ENCODE assay signal across 19 cellular contexts in the genomic region with DNA sequence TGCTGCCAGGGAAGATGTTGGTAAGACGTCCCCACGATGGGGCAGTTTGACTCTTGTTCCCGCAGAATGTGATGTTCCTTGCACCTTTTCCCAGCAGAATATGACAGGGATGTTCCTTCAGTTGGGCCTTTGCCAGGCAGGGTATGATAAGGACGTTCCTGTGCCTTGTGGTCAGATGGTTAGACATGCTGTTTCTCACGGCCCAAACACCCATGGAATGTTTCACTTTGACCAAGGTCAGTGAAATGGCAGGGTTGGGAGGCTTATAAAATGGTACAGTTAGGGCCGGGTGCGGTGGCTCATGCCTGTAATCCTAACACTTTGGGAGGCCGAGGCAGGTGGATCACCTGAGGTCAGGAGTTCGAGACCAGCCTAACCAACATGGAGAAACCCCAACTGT. TPM values are rescaled to one million over a fixed set of nuclear protein-coding genes. Genes with fewer than 3 reads are reported as not detected.
DNase-seq lines count a peak whose midpoint lies in the region; ATAC-seq, FAIRE-seq and TF ChIP-seq lines count a peak whose summit lies in the region.
"Had no signal": no experiment of that assay in that cellular context is flagged by ENCODE, and none has a peak within 500 bp of the region (broad histone marks: within the 10 kb centered on the region; RNA-seq: fewer than 3 reads in every experiment).

No MANE protein-coding gene starts in this region.

- WGBS in HepG2 (ENCODE audit: low lambda C conversion rate), result 19% methylated on average over 9 of the region's 9 CpGs
- 66% methylated on average over 6 of the region's 9 CpGs for WGBS in right lobe of liver (ENCODE audit: insufficient coverage, low coverage, low lambda C conversion rate, missing lambda C conversion rate)

- H3K27ac ChIP-seq in HepG2 (ENCODE audit: extremely low read length, insufficient read depth, low read length) (no peak overlapping the region), right lobe of liver (no peak overlapping the region)
- H3K27ac ChIP-seq: heart right ventricle had no signal

- H2AFZ ChIP-seq in HepG2 (ENCODE audit: low read length), result no peak overlapping the region

- H3K36me3 ChIP-seq in HepG2 (replicated peaks in 1 of 2; ENCODE audit: control insufficient read depth in 1 of 2, insufficient read depth in 2 of 2, low read length in 2 of 2), result no peaks in the 10 kb centered on the region
- H3K36me3 ChIP-seq in right lobe of liver, result no peaks in the 10 kb centered on the region
- H3K36me3 ChIP-seq: heart right ventricle had no signal

- no TSS peak for BruUV-seq in HepG2 (replicated peaks; lab: Mats Ljungman, UMichigan)

- POLR2A ChIA-PET in HepG2 (lab: Yijun Ruan, JAX), result no interaction called here

- no peaks in the 10 kb centered on the region for H3K27me3 ChIP-seq in HepG2 (ENCODE audit: control insufficient read depth in 1 of 2, insufficient read depth in 2 of 2, low read length in 2 of 2)
- H3K27me3 ChIP-seq in right lobe of liver, result no peaks in the 10 kb centered on the region

- H3K36me3 Mint-ChIP-seq in T-helper 17 cell (ENCODE audit: low read depth), result no peaks in the 10 kb centered on the region
- H3K36me3 Mint-ChIP-seq: CD8-positive, alpha-beta T cell; stimulated activated naive B cell treated with anti-CD40 and anti-IgM and Interleukin-4, amounts not matched to agents 10 μg/mL and 1 μg/mL and 100 μg/mL, for 72 hours; type B pancreatic cell had no signal

- no peak overlapping the region for H3K4me3 Mint-ChIP-seq in T-helper 17 cell
- H3K4me3 Mint-ChIP-seq: activated T-cell treated with anti-CD3 and anti-CD28 coated beads, Interleukin-2, amount 50 U/mL, for 24 hours; CD8-positive, alpha-beta T cell; neural crest cell; stimulated activated naive B cell treated with anti-CD40 and anti-IgM and Interleukin-4, amounts not matched to agents 10 μg/mL and 1 μg/mL and 100 μg/mL, for 72 hours; type B pancreatic cell had no signal

- TF ChIP-seq RAD21 in HepG2 (CRISPR knock-in tag; IDR thresholded peaks at IDR 0.05), result no peak

- H4K20me1 ChIP-seq in HepG2 (ENCODE audit: insufficient read depth, low read length), result no peaks in the 10 kb centered on the region

- ATAC-seq in HepG2 (no peak; the same call in 2 of the 3 replicates), right lobe of liver (no peak), GM19463 (IDR thresholded peaks at IDR 0.05; ENCODE audit: unreplicated experiment) (no peak), HG03108 (IDR thresholded peaks at IDR 0.05; ENCODE audit: unreplicated experiment) (no peak), T-helper 17 cell (no peak)
- ATAC-seq: CD8-positive, alpha-beta T cell; stimulated activated naive B cell treated with anti-CD40 and anti-IgM and Interleukin-4, amounts not matched to agents 10 μg/mL and 1 μg/mL and 100 μg/mL, for 72 hours had no signal

- no peak for TF ChIP-seq CTCF in HepG2 (CRISPR knock-in tag; IDR thresholded peaks at IDR 0.05)
- no peak for TF ChIP-seq CTCF in right lobe of liver (IDR thresholded peaks at IDR 0.05)
- no peak for TF ChIP-seq CTCF in fibroblast of the aortic adventitia (IDR thresholded peaks at IDR 0.05; ENCODE audit: insufficient read depth, low read length)

- no peak for FAIRE-seq in HepG2 (lab: Jason Lieb, UNC)
- FAIRE-seq: kidney had no signal

- in situ Hi-C loops in HepG2 (cut with HindIII; ENCODE audit: extremely low pct_ligation_motif_present, low pct_unique_long_range_greater_than_20kb), result no loop called here

- H3K9ac ChIP-seq in HepG2 (ENCODE audit: insufficient read depth, low read depth, low read length), result no peak overlapping the region

- H3K27me3 Mint-ChIP-seq in T-helper 17 cell, result peaks cover 26% of the 10 kb centered on the region

- H3K4me1 Mint-ChIP-seq in T-helper 17 cell, result no peaks in the 10 kb centered on the region
- H3K4me1 Mint-ChIP-seq: stimulated activated naive B cell treated with anti-CD40 and anti-IgM and Interleukin-4, amounts not matched to agents 10 μg/mL and 1 μg/mL and 100 μg/mL, for 72 hours had no signal

- H3K4me2 ChIP-seq in HepG2 (ENCODE audit: low read depth, low read length), result no peak overlapping the region

- H3K79me2 ChIP-seq in HepG2 (ENCODE audit: insufficient read depth, low read length), result no peaks in the 10 kb centered on the region

- H3K4me1 ChIP-seq in HepG2 (ENCODE audit: insufficient read depth, low read length) (peaks cover 28% of the 10 kb centered on the region), right lobe of liver (no peaks in the 10 kb centered on the region)

- DNase-seq in HepG2 (ENCODE audit: low spot score), result peak; percentile 47
- DNase-seq in right lobe of liver, result no peak
- DNase-seq in RPMI7951 (ENCODE audit: low read depth), result peak; percentile 94
- DNase-seq in fibroblast of the aortic adventitia (ENCODE audit: low read depth), result peak; percentile 22
- DNase-seq in stimulated activated CD4-positive, alpha-beta T cell treated with anti-CD3 and anti-CD28 coated beads, Interleukin-2, amount 100 ng/mL, for 48 hours, result no peak
- no peak for DNase-seq in T-helper 17 cell
- DNase-seq: activated CD4-positive, alpha-beta T cell treated with anti-CD3 and anti-CD28 coated beads, Interleukin-2, amount 50 U/mL, for 48 hours; activated naive CD4-positive, alpha-beta T cell treated with anti-CD3 and anti-CD28 coated beads, Interleukin-2, amount 50 U/mL, for 16 hours; activated T-cell treated with anti-CD3 and anti-CD28 coated beads, Interleukin-2, amount 50 U/mL, for 24 hours; CD8-positive, alpha-beta T cell; heart right ventricle; KG1; kidney; NCI-H1105; stimulated activated naive B cell treated with anti-CD40 and anti-IgM and Interleukin-4, amounts not matched to agents 10 μg/mL and 1 μg/mL and 100 μg/mL, for 72 hours had no signal

- no peak for TF ChIP-seq EP300 in HepG2 (IDR thresholded peaks at IDR 0.05; ENCODE audit: low read depth in 2 of 2, low read length in 2 of 2)
- TF ChIP-seq EP300 in HepG2 (CRISPR knock-in tag; IDR thresholded peaks at IDR 0.05; ENCODE audit: borderline replicate concordance), result no peak

- no peak overlapping the region for H3K27ac Mint-ChIP-seq in T-helper 17 cell
- H3K27ac Mint-ChIP-seq: activated T-cell treated with anti-CD3 and anti-CD28 coated beads, Interleukin-2, amount 50 U/mL, for 24 hours; CD8-positive, alpha-beta T cell; stimulated activated naive B cell treated with anti-CD40 and anti-IgM and Interleukin-4, amounts not matched to agents 10 μg/mL and 1 μg/mL and 100 μg/mL, for 72 hours; type B pancreatic cell had no signal

- TF ChIP-seq POLR2A in HepG2 (IDR thresholded peaks at IDR 0.05; ENCODE audit: insufficient read depth in 1 of 2, low read depth in 2 of 2, low read length in 2 of 2) (no peak), right lobe of liver (IDR thresholded peaks at IDR 0.05) (no peak)

- no peak overlapping the region for H3K4me3 ChIP-seq in HepG2 (replicated peaks in 1 of 3; ENCODE audit: insufficient read depth in 1 of 3, low read depth in 2 of 3, low read length in 3 of 3)
- no peak overlapping the region for H3K4me3 ChIP-seq in right lobe of liver
- H3K4me3 ChIP-seq in fibroblast of the aortic adventitia (ENCODE audit: low read depth, low read length), result no peak overlapping the region
- H3K4me3 ChIP-seq: heart right ventricle had no signal

- H3K9me3 ChIP-seq in HepG2 (ENCODE audit: low read length) (no peaks in the 10 kb centered on the region), right lobe of liver (no peaks in the 10 kb centered on the region), T-helper 17 cell (ENCODE audit: control insufficient read depth, low read length, poor library complexity, severe bottlenecking) (no peaks in the 10 kb centered on the region)
- H3K9me3 ChIP-seq: heart right ventricle had no signal

- CTCF ChIA-PET in HepG2 (lab: Yijun Ruan, JAX; ENCODE audit: low intra/inter-chr PET ratio, low total read pairs), result no interaction called here

- intact Hi-C loops in HepG2 (cut with micrococcal nuclease; ENCODE audit: unreplicated experiment), result no loop called here
- intact Hi-C loops in right lobe of liver (cut with DNase I), result no loop called here

RNA-seq across cellular contexts. Expression of a gene that starts 40.3 kb away (rescaled TPM):
- total RNA-seq in HepG2 (2016; rRNA removed; fragmentation: Illumina TruSeq; extraction: Trizol), result 12.7 and 20.8 TPM in 2 replicates
- total RNA-seq in HepG2 (2016; cell fraction: cytosol; rRNA removed; fragmentation: Illumina TruSeq; extraction: Trizol; ENCODE audit: low read depth), result 3.1 and 4.2 TPM in 2 replicates
- 13.3 and 21.4 TPM in 2 replicates for total RNA-seq in HepG2 (2016; cell fraction: insoluble cytoplasmic fraction; rRNA removed; fragmentation: Illumina TruSeq; extraction: Trizol)
- total RNA-seq in HepG2 (2016; cell fraction: membrane; rRNA removed; fragmentation: Illumina TruSeq; extraction: Trizol), result 10.5 and 12.1 TPM in 2 replicates
- total RNA-seq in HepG2 (2016; cell fraction: nucleus; rRNA removed; fragmentation: Illumina TruSeq; extraction: Trizol), result 14.3 and 15.3 TPM in 2 replicates
- polyA plus RNA-seq in HepG2 (2011; rRNA removed), result 49.7 and 55.6 TPM in 2 replicates
- polyA plus RNA-seq in HepG2 (2011; cell fraction: cytosol; rRNA removed), result 28.5 and 45.1 TPM in 2 replicates
- polyA plus RNA-seq in HepG2 (2011; cell fraction: nucleus; rRNA removed), result 19.0 and 23.4 TPM in 2 replicates
- polyA plus RNA-seq in HepG2 (2012), result 47.3 and 48.5 TPM in 2 replicates
- 3.6 and 4.4 TPM in 2 replicates for polyA plus RNA-seq in HepG2 (2016; cell fraction: cytosol; fragmentation: Illumina TruSeq; extraction: Trizol; ENCODE audit: low read depth)
- polyA plus RNA-seq in HepG2 (2016; cell fraction: insoluble cytoplasmic fraction; fragmentation: Illumina TruSeq; extraction: Trizol; ENCODE audit: low read depth), result 30.6 and 37.0 TPM in 2 replicates
- polyA plus RNA-seq in HepG2 (2016; cell fraction: membrane; fragmentation: Illumina TruSeq; extraction: Trizol; ENCODE audit: low read depth), result 8.1 and 9.4 TPM in 2 replicates
- 16.6 and 19.4 TPM in 2 replicates for polyA plus RNA-seq in HepG2 (2016; cell fraction: nucleus; fragmentation: Illumina TruSeq; extraction: Trizol; ENCODE audit: insufficient read depth, low read depth)
- polyA minus RNA-seq in HepG2 (2011; rRNA and poly(A)+ RNA removed; ENCODE audit: low replicate concordance), result 8.5 and 44.5 TPM in 2 replicates
- 24.6 and 35.0 TPM in 2 replicates for polyA minus RNA-seq in HepG2 (2011; cell fraction: cytosol; rRNA and poly(A)+ RNA removed)
- polyA minus RNA-seq in HepG2 (2011; cell fraction: nucleus; rRNA and poly(A)+ RNA removed), result 38.5 and 44.5 TPM in 2 replicates
- total RNA-seq in right lobe of liver, result 10 to 100 TPM; 22.7 to 49.2 (median 39.6) TPM
- total RNA-seq in RPMI7951 (2014; rRNA removed; shearing (Covaris generic)), result 47.1 and 64.4 TPM in 2 replicates
- 54.5 and 102 TPM in 2 replicates for total RNA-seq in fibroblast of the aortic adventitia (ENCODE audit: low replicate concordance)
- total RNA-seq in T-helper 17 cell, result 100 to 1,000 TPM; 614 to 922 TPM

Comparison
In these comparisons a context has a peak if more than half of its experiments do, and no peak if none do; other contexts are left out.
1. DNase-seq: peak in HepG2 (single experiment), RPMI7951 (single experiment) and fibroblast of the aortic adventitia (single experiment); none in right lobe of liver (0 of 3), stimulated activated CD4-positive, alpha-beta T cell treated with anti-CD3 and anti-CD28 coated beads, Interleukin-2, amount 100 ng/mL, for 48 hours (0 of 2) and T-helper 17 cell (0 of 3).